1 cellular context compared by ENCODE assay signal in genomic region chr4:148704291-148704690, GRCh38.
TF ChIP-seq lines count a peak whose summit lies in the region.

No MANE protein-coding gene starts in this region.

TF ChIP-seq in H1, 55 proteins besides CTCF, POLR2A, EP300 and RAD21:
- no peak for TF ChIP-seq SRF (IDR thresholded peaks at IDR 0.05; ENCODE audit: low read depth, low read length)
- TF ChIP-seq MAFK (IDR thresholded peaks at IDR 0.05; ENCODE audit: low read depth, low read length) = no peak
- TF ChIP-seq BACH1 (IDR thresholded peaks at IDR 0.05; ENCODE audit: low read length) = no peak
- TF ChIP-seq CEBPB (IDR thresholded peaks at IDR 0.05; ENCODE audit: low read depth, low read length) = no peak
- no peak for TF ChIP-seq KDM5A (IDR thresholded peaks at IDR 0.05; ENCODE audit: low read length)
- no peak for TF ChIP-seq ASH2L (IDR thresholded peaks at IDR 0.05; ENCODE audit: low read length)
- no peak for TF ChIP-seq SP2 (IDR thresholded peaks at IDR 0.05; ENCODE audit: low read length)
- TF ChIP-seq TBP (IDR thresholded peaks at IDR 0.05; ENCODE audit: low read depth, low read length) = no peak
- TF ChIP-seq HDAC2 (IDR thresholded peaks at IDR 0.05; ENCODE audit: borderline replicate concordance in 1 of 2, low read depth in 2 of 2, low read length in 2 of 2) = no peak
- TF ChIP-seq GABPA (IDR thresholded peaks at IDR 0.05; ENCODE audit: borderline replicate concordance, insufficient read depth, low read length) = no peak
- no peak for TF ChIP-seq ZNF274 (IDR thresholded peaks at IDR 0.05; ENCODE audit: borderline replicate concordance, extremely low read depth, low read length)
- no peak for TF ChIP-seq GTF2F1 (IDR thresholded peaks at IDR 0.05; ENCODE audit: borderline replicate concordance, low read depth, low read length)
- TF ChIP-seq BRCA1 (IDR thresholded peaks at IDR 0.05; ENCODE audit: low read depth, low read length) = no peak
- no peak for TF ChIP-seq YY1 (IDR thresholded peaks at IDR 0.05; ENCODE audit: low read depth, low read length)
- TF ChIP-seq JUN (IDR thresholded peaks at IDR 0.05; ENCODE audit: low read depth, low read length) = no peak
